Comparison of ENCODE assay signal across 9 cellular contexts in genomic region chr6:82144852-82145332, GRCh38.
DNase-seq lines count a peak whose midpoint lies in the region; ATAC-seq and TF ChIP-seq lines count a peak whose summit lies in the region.
"Had no signal": no experiment of that assay in that cellular context is flagged by ENCODE, and none has a peak within 500 bp of the region (broad histone marks: within the 10 kb centered on the region; RNA-seq: fewer than 3 reads in every experiment).

No MANE protein-coding gene starts in this region.

- H3K27ac ChIP-seq in left lung (no peak overlapping the region), aorta (ENCODE audit: low read depth in 1 of 2, low read length in 2 of 2) (no peak overlapping the region)
- H3K27ac ChIP-seq: ovary had no signal

- H3K4me3 ChIP-seq in cardiac fibroblast (replicated peaks in 1 of 2; ENCODE audit: low read depth in 2 of 2, low read length in 2 of 2) (no peak overlapping the region), left lung (no peak overlapping the region), aorta (ENCODE audit: low read length in 2 of 2) (peak overlapping the region; percentile 0 to 24)
- H3K4me3 ChIP-seq: ovary had no signal

- peak; percentile 92 for ATAC-seq in Right ventricle myocardium inferior
- peak; percentile 82 for ATAC-seq in left lung
- ATAC-seq in aorta (ENCODE audit: low FRiP score), result peak; percentile 81

- H3K36me3 ChIP-seq in left lung (no peaks in the 10 kb centered on the region), aorta (ENCODE audit: control insufficient read depth in 1 of 2, insufficient read depth in 2 of 2, low read length in 1 of 2) (no peaks in the 10 kb centered on the region)
- H3K36me3 ChIP-seq: ovary had no signal

- TF ChIP-seq CTCF in cardiac fibroblast (IDR thresholded peaks at IDR 0.05; ENCODE audit: low read depth, low read length), result no peak
- no peak for TF ChIP-seq CTCF in left lung (IDR thresholded peaks at IDR 0.05)

- H3K27me3 ChIP-seq in left lung, result no peaks in the 10 kb centered on the region
- H3K27me3 ChIP-seq in aorta (ENCODE audit: control insufficient read depth in 1 of 2, insufficient read depth in 2 of 2, low read length in 1 of 2), result no peaks in the 10 kb centered on the region
- H3K27me3 ChIP-seq: ovary had no signal

- intact Hi-C loops in Right ventricle myocardium inferior (cut with DNase I), result loop anchor here (2.0 to 10.0 kb wide), 2 partner anchors 22 to 240 kb away; no protein-coding TSS in a partner anchor
- intact Hi-C loops in cardiac septum (cut with DNase I), result loop anchor here (10.0 kb wide), 2 partner anchors 240 to 390 kb away; partner anchors contain the start of gene TENT5A
- intact Hi-C loops in left lung (cut with DNase I), result no loop called here
- intact Hi-C loops in aorta (cut with DNase I), result no loop called here

- no peak for DNase-seq in Right ventricle myocardium inferior (ENCODE audit: missing footprints)
- no peak for DNase-seq in cardiac septum (ENCODE audit: low spot score)
- DNase-seq in cardiac fibroblast (ENCODE audit: low read depth in 2 of 2), result peak; percentile 82 to 95
- peak in 1 of 2 donors; percentile 45 for DNase-seq in left lung
- DNase-seq in aorta, result peak; percentile 67 to 79
- no peak for DNase-seq in NK-92 treated with Interleukin-12 subunit alpha and Interleukin-12 subunit beta, amount 100 ng/mL, for 24 hours (lab: John Stamatoyannopoulos, UW)
- DNase-seq in stimulated activated CD4-positive, alpha-beta T cell treated with anti-CD3 and anti-CD28 coated beads, Interleukin-12 subunit alpha, Interleukin-12 subunit beta, amount 100 ng/mL, for 4 hours, result no peak
- no peak for DNase-seq in NCI-H2196 treated with DMSO at 0.1 percent for 48 hours (lab: John Stamatoyannopoulos, UW; ENCODE audit: unreplicated experiment)

- H3K4me1 ChIP-seq in left lung (peaks cover 0 to 3% of the 10 kb centered on the region in 2 donors), aorta (ENCODE audit: control insufficient read depth in 1 of 2, insufficient read depth in 2 of 2, low read length in 2 of 2) (peaks cover 0 to 5% of the 10 kb centered on the region in 2 donors)

- H3K9me3 ChIP-seq in left lung, result no peaks in the 10 kb centered on the region
- no peaks in the 10 kb centered on the region for H3K9me3 ChIP-seq in aorta (ENCODE audit: control insufficient read depth, low read length)
- H3K9me3 ChIP-seq: ovary had no signal

- 1 to 6% methylated on average over 5 of the region's 5 CpGs for WGBS in aorta, 2 donors

Comparison
In these comparisons a context has a peak if more than half of its experiments do, and no peak if none do; other contexts are left out.
1. DNase-seq: peak in cardiac fibroblast (2 of 2) and aorta (2 of 2); none in Right ventricle myocardium inferior (single experiment), cardiac septum (single experiment), NK-92 treated with Interleukin-12 subunit alpha and Interleukin-12 subunit beta, amount 100 ng/mL, for 24 hours (single experiment), stimulated activated CD4-positive, alpha-beta T cell treated with anti-CD3 and anti-CD28 coated beads, Interleukin-12 subunit alpha, Interleukin-12 subunit beta, amount 100 ng/mL, for 4 hours (single experiment) and NCI-H2196 treated with DMSO at 0.1 percent for 48 hours (single experiment).
2. H3K4me3 ChIP-seq: peak in aorta (2 of 2); none in cardiac fibroblast (0 of 2) and left lung (0 of 2).
3. intact Hi-C loops: an anchor here in Right ventricle myocardium inferior (2.0 to 10.0 kb wide) and cardiac septum (10.0 kb wide); none called in left lung and aorta.
4. Peak in every context shown above with its lines, with median percentiles within 50 percentile points of each other: ATAC-seq.